In the genomic region with DNA sequence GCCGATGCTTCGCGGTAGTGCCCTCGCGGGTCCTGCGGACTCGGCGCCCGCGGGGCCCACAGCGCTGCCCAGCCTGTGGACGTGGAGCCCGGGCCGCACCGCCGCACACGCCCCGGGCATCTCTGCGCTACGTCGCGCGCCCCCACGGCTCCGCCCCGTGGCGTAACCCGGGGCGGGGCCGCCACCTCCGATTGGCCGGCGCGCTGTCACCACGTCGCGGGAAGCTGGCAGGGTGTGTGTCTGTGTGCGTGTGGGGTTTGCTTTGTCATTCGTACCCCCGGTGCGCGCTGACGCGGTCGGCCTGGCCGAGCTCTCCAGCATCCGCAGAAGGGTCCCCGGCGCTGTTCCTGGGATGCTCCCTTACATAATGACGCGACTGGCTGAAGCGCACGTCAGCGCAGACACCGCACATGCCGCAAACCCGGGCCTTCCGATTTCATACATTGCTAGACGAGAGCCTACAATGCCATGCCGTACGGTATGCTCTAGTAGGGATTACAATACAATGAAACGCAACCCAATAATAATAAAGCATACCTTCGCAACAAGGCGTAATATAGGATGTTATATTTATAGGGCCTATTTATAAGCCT, we compare ENCODE assay signal across 8 cellular contexts. TPM values are rescaled to one million over a fixed set of nuclear protein-coding genes. Genes with fewer than 3 reads are reported as not detected.
DNase-seq lines count a peak whose midpoint lies in the region; TF ChIP-seq lines count a peak whose summit lies in the region.

No MANE protein-coding gene starts in this region.

- peaks cover 46% of the 10 kb centered on the region for H3K4me1 Mint-ChIP-seq in activated T-helper 2 cell treated with anti-CD3 and anti-CD28 coated beads, Interferon-gamma antibody, Interleukin-2, Interleukin-4, amounts not matched to agents 10 μg/mL and 5 μg/mL and 100 μg/mL, durations not matched to agents 14 hours and 24 hours and 36 hours (ENCODE audit: low read depth)

- peak overlapping the region; percentile 99 for H3K27ac Mint-ChIP-seq in activated T-helper 2 cell treated with anti-CD3 and anti-CD28 coated beads, Interferon-gamma antibody, Interleukin-2, Interleukin-4, amounts not matched to agents 10 μg/mL and 5 μg/mL and 100 μg/mL, durations not matched to agents 14 hours and 24 hours and 36 hours

- peak overlapping the region; percentile 96 for H3K4me3 Mint-ChIP-seq in activated T-helper 2 cell treated with anti-CD3 and anti-CD28 coated beads, Interferon-gamma antibody, Interleukin-2, Interleukin-4, amounts not matched to agents 10 μg/mL and 5 μg/mL and 100 μg/mL, durations not matched to agents 14 hours and 24 hours and 36 hours (ENCODE audit: low read depth)

- TF ChIP-seq EP300 in neural cell (conservative IDR thresholded peaks at IDR 0.05; ENCODE audit: poor library complexity, severe bottlenecking) (peak; percentile 82), stomach (IDR thresholded peaks at IDR 0.05) (no peak)

- H3K79me2 ChIP-seq in neural cell (replicated peaks; ENCODE audit: insufficient read depth, low read length): peaks cover 42% of the 10 kb centered on the region

- H3K9me3 ChIP-seq in neural cell (ENCODE audit: low read length) (no peaks in the 10 kb centered on the region), stomach (no peaks in the 10 kb centered on the region)

- H3K27me3 ChIP-seq in neural cell (ENCODE audit: insufficient read depth, low read depth, low read length): no peaks in the 10 kb centered on the region
- no peaks in the 10 kb centered on the region for H3K27me3 ChIP-seq in stomach

- DNase-seq in ELR (ENCODE audit: low read depth) (peak; percentile 85), H4 (ENCODE audit: low spot score) (peak; percentile 62), LNCaP clone FGC (ENCODE audit: low read depth) (peak; percentile 14), RPMI7951 (ENCODE audit: low read depth) (peak; percentile 89), fibroblast of the conjunctiva (ENCODE audit: low read depth) (peak; percentile 17), stomach (peak; percentile 90)
- peak; percentile 85 for DNase-seq in activated T-helper 2 cell treated with anti-CD3 and anti-CD28 coated beads, Interferon-gamma antibody, Interleukin-2, Interleukin-4, amounts not matched to agents 10 μg/mL and 5 μg/mL and 100 μg/mL, durations not matched to agents 14 hours and 24 hours and 36 hours (ENCODE audit: low spot score)

- TF ChIP-seq RAD21 in neural cell (conservative IDR thresholded peaks at IDR 0.05): peak; percentile 50

- TF ChIP-seq POLR2A in stomach (IDR thresholded peaks at IDR 0.05): peak in 2 of 4 donors; percentile 72 to 77

- intact Hi-C loops in activated T-helper 2 cell treated with anti-CD3 and anti-CD28 coated beads, Interferon-gamma antibody, Interleukin-2, Interleukin-4, amounts not matched to agents 10 μg/mL and 5 μg/mL and 100 μg/mL, durations not matched to agents 14 hours and 24 hours and 36 hours (cut with micrococcal nuclease): loop anchor here (1.0 to 5.0 kb wide), 6 partner anchors 17 to 476 kb away; a partner anchor contains a TSS
- intact Hi-C loops in stomach (cut with DNase I; ENCODE audit: low total_unique reads): no loop called here

- no peak overlapping the region for H3K4me2 ChIP-seq in neural cell (ENCODE audit: low read length)

- peaks cover 23 to 44% (median 36%) of the 10 kb centered on the region in 4 donors for H3K4me1 ChIP-seq in stomach

- no peak for TF ChIP-seq CTCF in LNCaP clone FGC (IDR thresholded peaks at IDR 0.05; ENCODE audit: control insufficient read depth, extremely low read depth, insufficient read depth)
- peak; percentile 18 for TF ChIP-seq CTCF in neural cell (IDR thresholded peaks at IDR 0.05; ENCODE audit: poor library complexity, severe bottlenecking)
- no peak for TF ChIP-seq CTCF in stomach (IDR thresholded peaks at IDR 0.05)

- H3K4me3 ChIP-seq in LNCaP clone FGC (ENCODE audit: low read depth, low read length): peak overlapping the region; percentile 64
- H3K4me3 ChIP-seq in neural cell (ENCODE audit: low read length): peak overlapping the region; percentile 94
- H3K4me3 ChIP-seq in stomach: peak overlapping the region; percentile 92 to 95 (median 94)

- 0% methylated on average over 26 to 64 of the region's 64 CpGs for WGBS in stomach, 5 donors

- peak overlapping the region; percentile 100 for H3K9ac ChIP-seq in neural cell (ENCODE audit: low read length)

- H3K27ac ChIP-seq in neural cell (ENCODE audit: low read length) (peak overlapping the region; percentile 100), stomach (peak overlapping the region; percentile 96 to 97 (median 96))

- no peaks in the 10 kb centered on the region for H3K9me2 ChIP-seq in neural cell (ENCODE audit: insufficient read depth, low read length)

- H4K20me1 ChIP-seq in neural cell (ENCODE audit: insufficient read depth): peaks cover 33% of the 10 kb centered on the region

- peak overlapping the region; percentile 94 for H2AFZ ChIP-seq in neural cell (ENCODE audit: low read depth, low read length)

- H3F3A ChIP-seq in neural cell (ENCODE audit: insufficient read depth, low read length, poor library complexity, severe bottlenecking): no peaks in the 10 kb centered on the region

- H3K36me3 Mint-ChIP-seq in activated T-helper 2 cell treated with anti-CD3 and anti-CD28 coated beads, Interferon-gamma antibody, Interleukin-2, Interleukin-4, amounts not matched to agents 10 μg/mL and 5 μg/mL and 100 μg/mL, durations not matched to agents 14 hours and 24 hours and 36 hours (ENCODE audit: low read depth): peaks cover 13% of the 10 kb centered on the region

- H3K36me3 ChIP-seq in neural cell (ENCODE audit: insufficient read depth, low read length) (no peaks in the 10 kb centered on the region), stomach (no peaks in the 10 kb centered on the region)

- H3K9me3 Mint-ChIP-seq in activated T-helper 2 cell treated with anti-CD3 and anti-CD28 coated beads, Interferon-gamma antibody, Interleukin-2, Interleukin-4, amounts not matched to agents 10 μg/mL and 5 μg/mL and 100 μg/mL, durations not matched to agents 14 hours and 24 hours and 36 hours: no peaks in the 10 kb centered on the region

- no peaks in the 10 kb centered on the region for H3K27me3 Mint-ChIP-seq in activated T-helper 2 cell treated with anti-CD3 and anti-CD28 coated beads, Interferon-gamma antibody, Interleukin-2, Interleukin-4, amounts not matched to agents 10 μg/mL and 5 μg/mL and 100 μg/mL, durations not matched to agents 14 hours and 24 hours and 36 hours (ENCODE audit: low read depth)

TF ChIP-seq in neural cell, 6 proteins besides CTCF, POLR2A, EP300 and RAD21:
- TF ChIP-seq MXI1 (conservative IDR thresholded peaks at IDR 0.05; ENCODE audit: poor library complexity, severe bottlenecking): peak; percentile 93
- TF ChIP-seq POLR2AphosphoS5 (IDR thresholded peaks at IDR 0.05): peak; percentile 100
- TF ChIP-seq EZH2 (IDR thresholded peaks at IDR 0.05; ENCODE audit: borderline replicate concordance, insufficient read depth, low read length, poor library complexity, severe bottlenecking): no peak
- TF ChIP-seq, protein P1, sequence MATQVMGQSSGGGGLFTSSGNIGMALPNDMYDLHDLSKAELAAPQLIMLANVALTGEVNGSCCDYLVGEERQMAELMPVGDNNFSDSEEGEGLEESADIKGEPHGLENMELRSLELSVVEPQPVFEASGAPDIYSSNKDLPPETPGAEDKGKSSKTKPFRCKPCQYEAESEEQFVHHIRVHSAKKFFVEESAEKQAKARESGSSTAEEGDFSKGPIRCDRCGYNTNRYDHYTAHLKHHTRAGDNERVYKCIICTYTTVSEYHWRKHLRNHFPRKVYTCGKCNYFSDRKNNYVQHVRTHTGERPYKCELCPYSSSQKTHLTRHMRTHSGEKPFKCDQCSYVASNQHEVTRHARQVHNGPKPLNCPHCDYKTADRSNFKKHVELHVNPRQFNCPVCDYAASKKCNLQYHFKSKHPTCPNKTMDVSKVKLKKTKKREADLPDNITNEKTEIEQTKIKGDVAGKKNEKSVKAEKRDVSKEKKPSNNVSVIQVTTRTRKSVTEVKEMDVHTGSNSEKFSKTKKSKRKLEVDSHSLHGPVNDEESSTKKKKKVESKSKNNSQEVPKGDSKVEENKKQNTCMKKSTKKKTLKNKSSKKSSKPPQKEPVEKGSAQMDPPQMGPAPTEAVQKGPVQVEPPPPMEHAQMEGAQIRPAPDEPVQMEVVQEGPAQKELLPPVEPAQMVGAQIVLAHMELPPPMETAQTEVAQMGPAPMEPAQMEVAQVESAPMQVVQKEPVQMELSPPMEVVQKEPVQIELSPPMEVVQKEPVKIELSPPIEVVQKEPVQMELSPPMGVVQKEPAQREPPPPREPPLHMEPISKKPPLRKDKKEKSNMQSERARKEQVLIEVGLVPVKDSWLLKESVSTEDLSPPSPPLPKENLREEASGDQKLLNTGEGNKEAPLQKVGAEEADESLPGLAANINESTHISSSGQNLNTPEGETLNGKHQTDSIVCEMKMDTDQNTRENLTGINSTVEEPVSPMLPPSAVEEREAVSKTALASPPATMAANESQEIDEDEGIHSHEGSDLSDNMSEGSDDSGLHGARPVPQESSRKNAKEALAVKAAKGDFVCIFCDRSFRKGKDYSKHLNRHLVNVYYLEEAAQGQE (IDR thresholded peaks at IDR 0.05; ENCODE audit: borderline replicate concordance): peak; percentile 98
- TF ChIP-seq TAF1 (IDR thresholded peaks at IDR 0.05; ENCODE audit: low read depth): peak; percentile 99
- TF ChIP-seq SMC3 (conservative IDR thresholded peaks at IDR 0.05; ENCODE audit: poor library complexity): peak; percentile 41

RNA-seq across cellular contexts. Expression of a gene that starts 0.5 kb away (rescaled TPM):
- 14.9 and 17.2 TPM in 2 replicates for total RNA-seq in H4 (2014; rRNA removed; shearing (Covaris generic))
- total RNA-seq in RPMI7951 (2014; rRNA removed; shearing (Covaris generic)): 14.7 and 19.2 TPM in 2 replicates
- total RNA-seq in activated T-helper 2 cell treated with anti-CD3 and anti-CD28 coated beads, Interferon-gamma antibody, Interleukin-2, Interleukin-4, amounts not matched to agents 10 μg/mL and 5 μg/mL and 100 μg/mL, durations not matched to agents 14 hours and 24 hours and 36 hours: 15.8 and 15.9 TPM in 2 replicates
- 56.6 and 58.1 TPM in 2 replicates for polyA plus RNA-seq in neural cell
- 100 and 107 TPM in 2 replicates for polyA minus RNA-seq in neural cell
- 10 to 100 TPM in 4 of 5 donors, 1 to 10 TPM in 1; 4.9 to 19.8 (median 14.8) TPM for total RNA-seq in stomach
- polyA plus RNA-seq in stomach: 1 to 10 TPM; 5.4 to 9.3 (median 5.7) TPM

RNA-seq across cellular contexts. Expression of a gene that starts 9.5 kb away (rescaled TPM):
- 0.10 TPM in 1 of 2 replicates, not detected in the other for total RNA-seq in H4 (2014; rRNA removed; shearing (Covaris generic))
- total RNA-seq in RPMI7951 (2014; rRNA removed; shearing (Covaris generic)): 0.24 and 0.78 TPM in 2 replicates
- 0.25 TPM in 1 of 2 replicates, not detected in the other for total RNA-seq in activated T-helper 2 cell treated with anti-CD3 and anti-CD28 coated beads, Interferon-gamma antibody, Interleukin-2, Interleukin-4, amounts not matched to agents 10 μg/mL and 5 μg/mL and 100 μg/mL, durations not matched to agents 14 hours and 24 hours and 36 hours
- polyA plus RNA-seq in neural cell: 1.1 and 1.7 TPM in 2 replicates
- polyA minus RNA-seq in neural cell: 0.46 and 0.97 TPM in 2 replicates
- total RNA-seq in stomach: 1 to 10 TPM in 1 of 5 donors, not detected in 4; 2.9 TPM
- under 1 TPM in 1 of 3 donors, not detected in 2; 0.13 TPM for polyA plus RNA-seq in stomach

Comparison
In these comparisons a context has a peak if more than half of its experiments do, and no peak if none do; other contexts are left out.
1. Peak in every context shown above with its lines: DNase-seq, H3K4me3 ChIP-seq and H3K27ac ChIP-seq.
2. DNase-seq: peak in every context shown above with its lines; median percentile 90 in stomach; 89 in RPMI7951; 85 in ELR; 85 in activated T-helper 2 cell treated with anti-CD3 and anti-CD28 coated beads, Interferon-gamma antibody, Interleukin-2, Interleukin-4, amounts not matched to agents 10 μg/mL and 5 μg/mL and 100 μg/mL, durations not matched to agents 14 hours and 24 hours and 36 hours; 62 in H4; 17 in fibroblast of the conjunctiva; 14 in LNCaP clone FGC.